In genomic region chr9:133117271-133118178, GRCh38 we compare ENCODE assay signal across 9 cellular contexts. TPM values are rescaled to one million over a fixed set of nuclear protein-coding genes. Genes with fewer than 3 reads are reported as not detected.
DNase-seq lines count a peak whose midpoint lies in the region; ATAC-seq, FAIRE-seq and TF ChIP-seq lines count a peak whose summit lies in the region.
"Had no signal": no experiment of that assay in that cellular context is flagged by ENCODE, and none has a peak within 500 bp of the region (broad histone marks: within the 10 kb centered on the region; RNA-seq: fewer than 3 reads in every experiment).

No MANE protein-coding gene starts in this region.

- no peaks in the 10 kb centered on the region for H3K36me3 ChIP-seq in brain microvascular endothelial cell (replicated peaks)

- H3K27ac ChIP-seq in skin epidermis, result peak overlapping the region in 14 of 21 experiments; percentile 8 to 97 (median 90)
- no peak overlapping the region for H3K27ac ChIP-seq in brain microvascular endothelial cell
- H3K27ac ChIP-seq: SK-N-MC had no signal

- H3K4me3 ChIP-seq in skin epidermis, result no peak overlapping the region
- no peak overlapping the region for H3K4me3 ChIP-seq in brain microvascular endothelial cell (ENCODE audit: low read depth, low read length)
- H3K4me3 ChIP-seq: SK-N-MC had no signal

- no peak for TF ChIP-seq CTCF in brain microvascular endothelial cell (IDR thresholded peaks at IDR 0.05; ENCODE audit: low read depth, low read length, missing control alignments)

- peaks cover 76% of the 10 kb centered on the region for H3K4me1 Mint-ChIP-seq in activated CD4-positive, alpha-beta memory T cell treated with anti-CD3 and anti-CD28 coated beads for 36 hours (ENCODE audit: low read depth)

- CTCF ChIA-PET in activated CD4-positive, alpha-beta memory T cell treated with anti-CD3 and anti-CD28 coated beads for 36 hours (lab: Charles Lee), result interaction anchor here (0.8 to 26.8 kb wide), 4 partner anchors 14 to 95 kb away, joined by 3 to 552 read pairs (median 5); no protein-coding TSS in a partner anchor

- no peak for FAIRE-seq in GM12891 (lab: Jason Lieb, UNC)

- H3K27me3 ChIP-seq in brain microvascular endothelial cell (replicated peaks), result no peaks in the 10 kb centered on the region

- no peak for TF ChIP-seq POLR2A in GM12891 (IDR thresholded peaks at IDR 0.05; ENCODE audit: low read depth, low read length)

- ATAC-seq in HG03045 (IDR thresholded peaks at IDR 0.05; ENCODE audit: unreplicated experiment) (no peak), GM18907 (IDR thresholded peaks at IDR 0.05; ENCODE audit: unreplicated experiment) (no peak)

- H3K27me3 Mint-ChIP-seq in activated CD4-positive, alpha-beta memory T cell treated with anti-CD3 and anti-CD28 coated beads for 36 hours, result no peaks in the 10 kb centered on the region

- POLR2A ChIA-PET in activated CD4-positive, alpha-beta memory T cell treated with anti-CD3 and anti-CD28 coated beads for 36 hours (lab: Charles Lee), result interaction anchor here (1.0 to 4.6 kb wide), 4 partner anchors 16 to 32 kb away, joined by 3 to 27 read pairs (median 4); no protein-coding TSS in a partner anchor

- no peak overlapping the region for H3K4me3 Mint-ChIP-seq in activated CD4-positive, alpha-beta memory T cell treated with anti-CD3 and anti-CD28 coated beads for 36 hours

- H3K27ac Mint-ChIP-seq in activated CD4-positive, alpha-beta memory T cell treated with anti-CD3 and anti-CD28 coated beads for 36 hours, result peak overlapping the region; percentile 33

- intact Hi-C loops in activated CD4-positive, alpha-beta memory T cell treated with anti-CD3 and anti-CD28 coated beads for 36 hours (cut with micrococcal nuclease), result no loop called here

- DNase-seq in GM04503 (ENCODE audit: low read depth) (peak; percentile 40), hippocampal formation (lab: John Stamatoyannopoulos, UW) (peak; percentile 83 to 84), brain microvascular endothelial cell (no peak), GM12891 (ENCODE audit: insufficient read length, low spot score) (no peak)
- DNase-seq in activated CD4-positive, alpha-beta memory T cell treated with anti-CD3 and anti-CD28 coated beads for 36 hours, result no peak

- peaks cover 2% of the 10 kb centered on the region for H3K36me3 Mint-ChIP-seq in activated CD4-positive, alpha-beta memory T cell treated with anti-CD3 and anti-CD28 coated beads for 36 hours

- in situ Hi-C loops in brain microvascular endothelial cell (cut with HindIII; ENCODE audit: low pct_ligation_motif_present, low sequenced_read_pairs), result no loop called here

- no peaks in the 10 kb centered on the region for H3K9me3 Mint-ChIP-seq in activated CD4-positive, alpha-beta memory T cell treated with anti-CD3 and anti-CD28 coated beads for 36 hours

TF ChIP-seq in GM12891, 5 proteins besides CTCF, POLR2A, EP300 and RAD21:
- TF ChIP-seq SPI1 (IDR thresholded peaks at IDR 0.05; ENCODE audit: low read depth, low read length), result no peak

RNA-seq across cellular contexts. Expression of gene RALGDS, which starts 3.5 kb away (rescaled TPM):
- 10 to 100 TPM; 65.4 TPM for total RNA-seq in activated CD4-positive, alpha-beta memory T cell treated with anti-CD3 and anti-CD28 coated beads for 36 hours
- 27.7 TPM for polyA plus RNA-seq in GM12891 (2012; ENCODE audit: low read depth, missing spikeins)

RNA-seq across cellular contexts. Expression of gene GBGT1, which starts 46.2 kb away (rescaled TPM):
- total RNA-seq in activated CD4-positive, alpha-beta memory T cell treated with anti-CD3 and anti-CD28 coated beads for 36 hours, result 1 to 10 TPM; 3.2 to 3.6 TPM
- polyA plus RNA-seq in GM12891 (2012; ENCODE audit: low read depth, missing spikeins), result 1.2 TPM

RNA-seq across cellular contexts. Expression of gene CEL, which starts 55.7 kb away (rescaled TPM):
- total RNA-seq in activated CD4-positive, alpha-beta memory T cell treated with anti-CD3 and anti-CD28 coated beads for 36 hours, result 1 to 10 TPM in 1 of 2 experiments, under 1 TPM in 1; 0.88 to 1.0 TPM
- polyA plus RNA-seq in GM12891 (2012; ENCODE audit: low read depth, missing spikeins), result 0.89 TPM

Comparison
In these comparisons a context has a peak if more than half of its experiments do, and no peak if none do; other contexts are left out.
1. DNase-seq: peak in GM04503 (single experiment) and hippocampal formation (2 of 2); none in activated CD4-positive, alpha-beta memory T cell treated with anti-CD3 and anti-CD28 coated beads for 36 hours (single experiment), brain microvascular endothelial cell (single experiment) and GM12891 (single experiment).